In the genomic region with DNA sequence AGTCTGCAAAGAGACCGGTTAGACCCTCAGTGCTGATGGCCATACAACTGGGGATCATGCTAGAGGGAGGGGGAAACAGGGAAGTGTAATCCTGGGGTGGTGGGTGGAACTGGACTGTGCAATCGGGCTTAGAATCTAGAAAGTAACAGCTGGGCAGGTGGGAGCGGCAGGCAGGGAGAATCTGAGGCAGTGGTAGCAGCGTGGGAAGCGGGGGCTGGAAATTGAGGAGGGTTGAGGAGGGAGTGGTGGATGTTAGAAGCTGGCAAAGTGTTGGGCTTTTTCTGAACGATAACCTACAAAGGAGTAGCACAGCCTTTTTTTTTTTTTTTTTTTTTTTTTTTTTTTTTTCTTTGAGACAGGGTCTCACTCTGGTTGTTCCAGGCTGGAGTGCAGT, we compare ENCODE assay signal across 2 cellular contexts.
TF ChIP-seq lines count a peak whose summit lies in the region.

No MANE protein-coding gene starts in this region.

TF ChIP-seq in HEK293, 187 proteins besides CTCF, POLR2A, EP300 and RAD21 (continued from another document):
- TF ChIP-seq, protein P1, sequence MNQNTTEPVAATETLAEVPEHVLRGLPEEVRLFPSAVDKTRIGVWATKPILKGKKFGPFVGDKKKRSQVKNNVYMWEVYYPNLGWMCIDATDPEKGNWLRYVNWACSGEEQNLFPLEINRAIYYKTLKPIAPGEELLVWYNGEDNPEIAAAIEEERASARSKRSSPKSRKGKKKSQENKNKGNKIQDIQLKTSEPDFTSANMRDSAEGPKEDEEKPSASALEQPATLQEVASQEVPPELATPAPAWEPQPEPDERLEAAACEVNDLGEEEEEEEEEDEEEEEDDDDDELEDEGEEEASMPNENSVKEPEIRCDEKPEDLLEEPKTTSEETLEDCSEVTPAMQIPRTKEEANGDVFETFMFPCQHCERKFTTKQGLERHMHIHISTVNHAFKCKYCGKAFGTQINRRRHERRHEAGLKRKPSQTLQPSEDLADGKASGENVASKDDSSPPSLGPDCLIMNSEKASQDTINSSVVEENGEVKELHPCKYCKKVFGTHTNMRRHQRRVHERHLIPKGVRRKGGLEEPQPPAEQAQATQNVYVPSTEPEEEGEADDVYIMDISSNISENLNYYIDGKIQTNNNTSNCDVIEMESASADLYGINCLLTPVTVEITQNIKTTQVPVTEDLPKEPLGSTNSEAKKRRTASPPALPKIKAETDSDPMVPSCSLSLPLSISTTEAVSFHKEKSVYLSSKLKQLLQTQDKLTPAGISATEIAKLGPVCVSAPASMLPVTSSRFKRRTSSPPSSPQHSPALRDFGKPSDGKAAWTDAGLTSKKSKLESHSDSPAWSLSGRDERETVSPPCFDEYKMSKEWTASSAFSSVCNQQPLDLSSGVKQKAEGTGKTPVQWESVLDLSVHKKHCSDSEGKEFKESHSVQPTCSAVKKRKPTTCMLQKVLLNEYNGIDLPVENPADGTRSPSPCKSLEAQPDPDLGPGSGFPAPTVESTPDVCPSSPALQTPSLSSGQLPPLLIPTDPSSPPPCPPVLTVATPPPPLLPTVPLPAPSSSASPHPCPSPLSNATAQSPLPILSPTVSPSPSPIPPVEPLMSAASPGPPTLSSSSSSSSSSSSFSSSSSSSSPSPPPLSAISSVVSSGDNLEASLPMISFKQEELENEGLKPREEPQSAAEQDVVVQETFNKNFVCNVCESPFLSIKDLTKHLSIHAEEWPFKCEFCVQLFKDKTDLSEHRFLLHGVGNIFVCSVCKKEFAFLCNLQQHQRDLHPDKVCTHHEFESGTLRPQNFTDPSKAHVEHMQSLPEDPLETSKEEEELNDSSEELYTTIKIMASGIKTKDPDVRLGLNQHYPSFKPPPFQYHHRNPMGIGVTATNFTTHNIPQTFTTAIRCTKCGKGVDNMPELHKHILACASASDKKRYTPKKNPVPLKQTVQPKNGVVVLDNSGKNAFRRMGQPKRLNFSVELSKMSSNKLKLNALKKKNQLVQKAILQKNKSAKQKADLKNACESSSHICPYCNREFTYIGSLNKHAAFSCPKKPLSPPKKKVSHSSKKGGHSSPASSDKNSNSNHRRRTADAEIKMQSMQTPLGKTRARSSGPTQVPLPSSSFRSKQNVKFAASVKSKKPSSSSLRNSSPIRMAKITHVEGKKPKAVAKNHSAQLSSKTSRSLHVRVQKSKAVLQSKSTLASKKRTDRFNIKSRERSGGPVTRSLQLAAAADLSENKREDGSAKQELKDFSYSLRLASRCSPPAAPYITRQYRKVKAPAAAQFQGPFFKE (tag by site-specific recombination; IDR thresholded peaks at IDR 0.05; ENCODE audit: borderline replicate concordance): no peak
- TF ChIP-seq BCL11B (tag by site-specific recombination; IDR thresholded peaks at IDR 0.05; ENCODE audit: low read depth) (no peak), ZNF132 (tag by site-specific recombination; IDR thresholded peaks at IDR 0.05; ENCODE audit: borderline replicate concordance) (no peak), ZNF114 (tag by site-specific recombination; IDR thresholded peaks at IDR 0.05) (no peak), SALL2 (tag by site-specific recombination; IDR thresholded peaks at IDR 0.05; ENCODE audit: borderline replicate concordance) (no peak), ZNF529 (tag by site-specific recombination; IDR thresholded peaks at IDR 0.05; ENCODE audit: insufficient replicate concordance) (no peak), ZFHX2 (tag by site-specific recombination; conservative IDR thresholded peaks at IDR 0.05) (peak; percentile 79), GLI4 (tag by site-specific recombination; IDR thresholded peaks at IDR 0.05) (no peak), ZNF140 (tag by site-specific recombination; IDR thresholded peaks at IDR 0.05) (no peak), ZFP37 (tag by site-specific recombination; IDR thresholded peaks at IDR 0.05) (no peak)
- TF ChIP-seq, protein P2, sequence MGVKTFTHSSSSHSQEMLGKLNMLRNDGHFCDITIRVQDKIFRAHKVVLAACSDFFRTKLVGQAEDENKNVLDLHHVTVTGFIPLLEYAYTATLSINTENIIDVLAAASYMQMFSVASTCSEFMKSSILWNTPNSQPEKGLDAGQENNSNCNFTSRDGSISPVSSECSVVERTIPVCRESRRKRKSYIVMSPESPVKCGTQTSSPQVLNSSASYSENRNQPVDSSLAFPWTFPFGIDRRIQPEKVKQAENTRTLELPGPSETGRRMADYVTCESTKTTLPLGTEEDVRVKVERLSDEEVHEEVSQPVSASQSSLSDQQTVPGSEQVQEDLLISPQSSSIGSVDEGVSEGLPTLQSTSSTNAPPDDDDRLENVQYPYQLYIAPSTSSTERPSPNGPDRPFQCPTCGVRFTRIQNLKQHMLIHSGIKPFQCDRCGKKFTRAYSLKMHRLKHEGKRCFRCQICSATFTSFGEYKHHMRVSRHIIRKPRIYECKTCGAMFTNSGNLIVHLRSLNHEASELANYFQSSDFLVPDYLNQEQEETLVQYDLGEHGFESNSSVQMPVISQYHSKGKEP (tag by site-specific recombination; IDR thresholded peaks at IDR 0.05): no peak
- TF ChIP-seq, protein P3, sequence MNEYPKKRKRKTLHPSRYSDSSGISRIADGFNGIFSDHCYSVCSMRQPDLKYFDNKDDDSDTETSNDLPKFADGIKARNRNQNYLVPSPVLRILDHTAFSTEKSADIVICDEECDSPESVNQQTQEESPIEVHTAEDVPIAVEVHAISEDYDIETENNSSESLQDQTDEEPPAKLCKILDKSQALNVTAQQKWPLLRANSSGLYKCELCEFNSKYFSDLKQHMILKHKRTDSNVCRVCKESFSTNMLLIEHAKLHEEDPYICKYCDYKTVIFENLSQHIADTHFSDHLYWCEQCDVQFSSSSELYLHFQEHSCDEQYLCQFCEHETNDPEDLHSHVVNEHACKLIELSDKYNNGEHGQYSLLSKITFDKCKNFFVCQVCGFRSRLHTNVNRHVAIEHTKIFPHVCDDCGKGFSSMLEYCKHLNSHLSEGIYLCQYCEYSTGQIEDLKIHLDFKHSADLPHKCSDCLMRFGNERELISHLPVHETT (tag by site-specific recombination; IDR thresholded peaks at IDR 0.05): no peak

TF ChIP-seq in SK-N-SH treated with all-trans-retinoic acid at 6 μM for 48 hours, 23 proteins besides CTCF, POLR2A, EP300 and RAD21 (continued from another document):
- TF ChIP-seq, protein P4, sequence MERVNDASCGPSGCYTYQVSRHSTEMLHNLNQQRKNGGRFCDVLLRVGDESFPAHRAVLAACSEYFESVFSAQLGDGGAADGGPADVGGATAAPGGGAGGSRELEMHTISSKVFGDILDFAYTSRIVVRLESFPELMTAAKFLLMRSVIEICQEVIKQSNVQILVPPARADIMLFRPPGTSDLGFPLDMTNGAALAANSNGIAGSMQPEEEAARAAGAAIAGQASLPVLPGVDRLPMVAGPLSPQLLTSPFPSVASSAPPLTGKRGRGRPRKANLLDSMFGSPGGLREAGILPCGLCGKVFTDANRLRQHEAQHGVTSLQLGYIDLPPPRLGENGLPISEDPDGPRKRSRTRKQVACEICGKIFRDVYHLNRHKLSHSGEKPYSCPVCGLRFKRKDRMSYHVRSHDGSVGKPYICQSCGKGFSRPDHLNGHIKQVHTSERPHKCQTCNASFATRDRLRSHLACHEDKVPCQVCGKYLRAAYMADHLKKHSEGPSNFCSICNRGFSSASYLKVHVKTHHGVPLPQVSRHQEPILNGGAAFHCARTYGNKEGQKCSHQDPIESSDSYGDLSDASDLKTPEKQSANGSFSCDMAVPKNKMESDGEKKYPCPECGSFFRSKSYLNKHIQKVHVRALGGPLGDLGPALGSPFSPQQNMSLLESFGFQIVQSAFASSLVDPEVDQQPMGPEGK (CRISPR knock-in tag; IDR thresholded peaks at IDR 0.05; ENCODE audit: borderline replicate concordance): no peak
- TF ChIP-seq BACH2 (CRISPR knock-in tag; IDR thresholded peaks at IDR 0.05; ENCODE audit: borderline replicate concordance) (no peak), GLIS3 (CRISPR knock-in tag; IDR thresholded peaks at IDR 0.05) (no peak), ARNTL (CRISPR knock-in tag; IDR thresholded peaks at IDR 0.05; ENCODE audit: borderline replicate concordance, low read depth) (no peak), PPARA (CRISPR knock-in tag; IDR thresholded peaks at IDR 0.05; ENCODE audit: borderline replicate concordance) (no peak), SNAI2 (CRISPR knock-in tag; IDR thresholded peaks at IDR 0.05) (no peak), ZFP3 (CRISPR knock-in tag; IDR thresholded peaks at IDR 0.05) (no peak), ZNF565 (CRISPR knock-in tag; conservative IDR thresholded peaks at IDR 0.05; ENCODE audit: low read depth) (no peak)
- TF ChIP-seq, protein P5, sequence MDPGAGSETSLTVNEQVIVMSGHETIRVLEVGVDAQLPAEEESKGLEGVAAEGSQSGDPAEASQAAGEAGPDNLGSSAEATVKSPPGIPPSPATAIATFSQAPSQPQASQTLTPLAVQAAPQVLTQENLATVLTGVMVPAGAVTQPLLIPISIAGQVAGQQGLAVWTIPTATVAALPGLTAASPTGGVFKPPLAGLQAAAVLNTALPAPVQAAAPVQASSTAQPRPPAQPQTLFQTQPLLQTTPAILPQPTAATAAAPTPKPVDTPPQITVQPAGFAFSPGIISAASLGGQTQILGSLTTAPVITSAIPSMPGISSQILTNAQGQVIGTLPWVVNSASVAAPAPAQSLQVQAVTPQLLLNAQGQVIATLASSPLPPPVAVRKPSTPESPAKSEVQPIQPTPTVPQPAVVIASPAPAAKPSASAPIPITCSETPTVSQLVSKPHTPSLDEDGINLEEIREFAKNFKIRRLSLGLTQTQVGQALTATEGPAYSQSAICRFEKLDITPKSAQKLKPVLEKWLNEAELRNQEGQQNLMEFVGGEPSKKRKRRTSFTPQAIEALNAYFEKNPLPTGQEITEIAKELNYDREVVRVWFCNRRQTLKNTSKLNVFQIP (CRISPR knock-in tag; IDR thresholded peaks at IDR 0.05; ENCODE audit: borderline replicate concordance, low read depth): no peak
TF ChIP-seq in SK-N-SH treated with all-trans-retinoic acid at 6 μM for 48 hours: peak in this region for 0.
